Comparison of ENCODE assay signal across 8 cellular contexts in genomic region chr2:121648611-121649401, GRCh38. TPM values are rescaled to one million over a fixed set of nuclear protein-coding genes. Genes with fewer than 3 reads are reported as not detected.
DNase-seq lines count a peak whose midpoint lies in the region; ATAC-seq and TF ChIP-seq lines count a peak whose summit lies in the region.

No MANE protein-coding gene starts in this region.

- TSS peak; percentile 59 for BruUV-seq in Caco-2 (replicated peaks; lab: Mats Ljungman, UMichigan)

- H3K36me3 Mint-ChIP-seq in Caco-2 (ENCODE audit: insufficient read depth, unreplicated experiment), result peaks cover 6% of the 10 kb centered on the region

- intact Hi-C loops in Caco-2 (cut with micrococcal nuclease; ENCODE audit: unreplicated experiment), result loop anchor here (1.0 to 2.0 kb wide), 3 partner anchors 53 to 118 kb away; partner anchors contain the start of gene RNU4ATAC
- intact Hi-C loops in right cardiac atrium (cut with DNase I), result loop anchor here (2.0 to 10.0 kb wide), 4 partner anchors 52 to 118 kb away; partner anchors contain the start of gene RNU4ATAC (in 2 of the 4)

- H3K9me3 ChIP-seq in Caco-2, result no peaks in the 10 kb centered on the region
- no peaks in the 10 kb centered on the region for H3K9me3 ChIP-seq in HUES48 (ENCODE audit: control insufficient read depth, insufficient read depth, low read length)
- no peaks in the 10 kb centered on the region for H3K9me3 ChIP-seq in right cardiac atrium (ENCODE audit: control insufficient read depth, low read length)

- H3K4me3 Mint-ChIP-seq in Caco-2 (ENCODE audit: unreplicated experiment), result peak overlapping the region; percentile 78

- under 1% methylated on average over 52 of the region's 52 CpGs for WGBS in right cardiac atrium

- TF ChIP-seq CTCF in Caco-2 (IDR thresholded peaks at IDR 0.05; ENCODE audit: insufficient read depth in 1 of 2, low read depth in 1 of 2, low read length in 1 of 2, severe bottlenecking in 1 of 2, unreplicated experiment in 1 of 2), result no peak

- H3K4me1 Mint-ChIP-seq in Caco-2 (ENCODE audit: low read depth, unreplicated experiment), result peaks cover 10% of the 10 kb centered on the region

- H3K27me3 Mint-ChIP-seq in Caco-2 (ENCODE audit: insufficient read depth, unreplicated experiment), result no peaks in the 10 kb centered on the region

- peak overlapping the region; percentile 95 for H3K27ac Mint-ChIP-seq in Caco-2 (ENCODE audit: unreplicated experiment)

- POLR2A ChIA-PET in Caco-2 (lab: Charles Lee), result interaction anchor here (0.6 to 1.8 kb wide), 5 partner anchors 8 to 1417 kb away, joined by 3 to 7 read pairs (median 5); partner anchors contain the start of genes NIFK and RNU4ATAC

- H3K4me1 ChIP-seq in Caco-2, result 0 out of 2 replicates have a peak, but pooled peaks cover 10% of the 10 kb centered on the region
- peaks cover 7% of the 10 kb centered on the region; the same call in 1 of the 2 replicates for H3K4me1 ChIP-seq in HUES48 (ENCODE audit: control insufficient read depth, insufficient read depth, low read length)
- H3K4me1 ChIP-seq in right cardiac atrium (ENCODE audit: control insufficient read depth, insufficient read depth, low read length), result peaks cover 3% of the 10 kb centered on the region
- H3K4me1 ChIP-seq in rectal smooth muscle tissue (ENCODE audit: control insufficient read depth, insufficient read depth, low read length), result peaks cover 11% of the 10 kb centered on the region

- DNase-seq in Caco-2, result peak; percentile 45 to 61
- DNase-seq in T-helper 1 cell, result peak; percentile 7 to 54 (median 29)
- DNase-seq in amygdala (lab: John Stamatoyannopoulos, UW), result peak in 53 of 56 donors; percentile 9 to 87 (median 64)
- DNase-seq in right cardiac atrium, result peak; percentile 41 to 88 (median 80)
- DNase-seq in epidermal melanocyte (ENCODE audit: insufficient read length, low spot score), result no peak

- H3K27me3 ChIP-seq in Caco-2 (replicated peaks; ENCODE audit: control insufficient read depth, insufficient read depth, low read length), result no peaks in the 10 kb centered on the region
- H3K27me3 ChIP-seq in HUES48 (ENCODE audit: control insufficient read depth, insufficient read depth, low read length), result no peaks in the 10 kb centered on the region
- no peaks in the 10 kb centered on the region for H3K27me3 ChIP-seq in right cardiac atrium (ENCODE audit: control insufficient read depth, insufficient read depth)
- H3K27me3 ChIP-seq in rectal smooth muscle tissue (ENCODE audit: control insufficient read depth, insufficient read depth, low read length), result no peaks in the 10 kb centered on the region

- H3K27ac ChIP-seq in HUES48 (ENCODE audit: low read depth, low read length), result peak overlapping the region; percentile 92
- H3K27ac ChIP-seq in right cardiac atrium (ENCODE audit: low read length), result peak overlapping the region; percentile 92
- peak overlapping the region; percentile 85 for H3K27ac ChIP-seq in rectal smooth muscle tissue (ENCODE audit: low read depth, low read length)

- H3K36me3 ChIP-seq in Caco-2 (ENCODE audit: control insufficient read depth, insufficient read depth, low read length) (no peaks in the 10 kb centered on the region), HUES48 (ENCODE audit: control insufficient read depth, insufficient read depth, low read length) (0 out of 2 replicates have a peak, but pooled peaks cover 3% of the 10 kb centered on the region), rectal smooth muscle tissue (ENCODE audit: control insufficient read depth, insufficient read depth, low read length) (no peaks in the 10 kb centered on the region)

- ATAC-seq in GM21367 (IDR thresholded peaks at IDR 0.05; ENCODE audit: unreplicated experiment) (peak; percentile 25), right cardiac atrium (peak; percentile 73 to 84)

- H3K9me3 Mint-ChIP-seq in Caco-2 (ENCODE audit: unreplicated experiment), result no peaks in the 10 kb centered on the region

- H3K9ac ChIP-seq in HUES48 (ENCODE audit: low read depth, low read length) (peak overlapping the region; percentile 61), rectal smooth muscle tissue (ENCODE audit: low read length) (peak overlapping the region; percentile 46)

- peak overlapping the region; percentile 56 for H3K4me3 ChIP-seq in Caco-2 (ENCODE audit: low read depth, low read length)
- peak overlapping the region; percentile 74 for H3K4me3 ChIP-seq in HUES48 (ENCODE audit: low read depth, low read length)
- H3K4me3 ChIP-seq in right cardiac atrium (ENCODE audit: low read length), result peak overlapping the region; percentile 84
- H3K4me3 ChIP-seq in rectal smooth muscle tissue (ENCODE audit: low read length), result peak overlapping the region; percentile 77

- CTCF ChIA-PET in Caco-2 (lab: Charles Lee), result interaction anchor here (0.6 to 1.6 kb wide), 4 partner anchors 9 to 118 kb away, joined by 3 read pairs; partner anchors contain the start of gene RNU4ATAC

RNA-seq across cellular contexts. Expression of gene CLASP1, which starts 0.5 kb away (rescaled TPM):
- total RNA-seq in Caco-2 (2022) (46.1 and 47.4 TPM in 2 replicates), right cardiac atrium (10 to 100 TPM; 49.0 to 62.4 (median 60.7) TPM)
- polyA plus RNA-seq in right cardiac atrium, result 19.1 TPM
